ENCODE assay signal across 29 cellular contexts in the genomic region with DNA sequence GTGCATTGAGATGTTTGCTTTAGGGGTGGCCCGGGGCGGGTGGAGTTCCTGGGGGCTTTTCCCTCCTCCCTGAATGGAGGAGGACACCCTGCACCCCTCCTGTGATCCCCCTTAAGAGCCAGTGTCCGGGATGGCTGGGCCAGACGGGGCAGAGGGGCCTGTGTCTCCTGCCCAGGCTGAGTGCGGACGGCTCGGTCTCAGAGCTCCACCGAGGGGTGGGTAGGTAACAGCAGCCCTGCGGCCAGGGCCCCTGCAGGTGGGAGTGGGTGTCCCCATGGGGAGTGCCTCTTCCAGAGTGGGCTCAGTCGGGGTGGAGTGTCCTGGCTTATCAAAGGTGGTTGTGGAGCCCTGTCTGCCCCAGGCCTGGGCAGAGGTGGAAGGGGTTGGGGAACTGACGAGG. TPM values are rescaled to one million over a fixed set of nuclear protein-coding genes. Genes with fewer than 3 reads are reported as not detected.
DNase-seq lines count a peak whose midpoint lies in the region; ATAC-seq and TF ChIP-seq lines count a peak whose summit lies in the region.
"Had no signal": no experiment of that assay in that cellular context is flagged by ENCODE, and none has a peak within 500 bp of the region (broad histone marks: within the 10 kb centered on the region; RNA-seq: fewer than 3 reads in every experiment).

No MANE protein-coding gene starts in this region.

- H3K4me1 ChIP-seq in heart right ventricle: peaks cover 0 to 25% (median 0%) of the 10 kb centered on the region in 9 donors
- no peaks in the 10 kb centered on the region for H3K4me1 ChIP-seq in psoas muscle
- H3K4me1 ChIP-seq: breast epithelium, neural progenitor cell, right lobe of liver, vagina had no signal

- ATAC-seq in Right ventricle myocardium superior (ENCODE audit: poor library complexity) (no peak), heart right ventricle (no peak), psoas muscle (no peak), GM21786 (IDR thresholded peaks at IDR 0.05; ENCODE audit: unreplicated experiment) (no peak), GM18907 (IDR thresholded peaks at IDR 0.05; ENCODE audit: unreplicated experiment) (no peak)
- ATAC-seq: right lobe of liver had no signal

- H3K36me3 ChIP-seq in heart right ventricle: no peaks in the 10 kb centered on the region
- no peaks in the 10 kb centered on the region for H3K36me3 ChIP-seq in psoas muscle (ENCODE audit: insufficient read depth in 1 of 2, low read depth in 1 of 2)
- H3K36me3 ChIP-seq: breast epithelium, neural progenitor cell, right lobe of liver, SJCRH30, thyroid gland, vagina had no signal

- H3K27me3 ChIP-seq in heart right ventricle: peaks cover 0 to 23% (median 3%) of the 10 kb centered on the region in 7 donors
- H3K27me3 ChIP-seq in psoas muscle (ENCODE audit: insufficient read depth in 3 of 3, low read length in 2 of 3): peaks cover 0 to 13% (median 0%) of the 10 kb centered on the region in 3 donors
- H3K27me3 ChIP-seq: right lobe of liver, SJCRH30, thyroid gland, vagina had no signal

- TF ChIP-seq CTCF in heart right ventricle (IDR thresholded peaks at IDR 0.05) (no peak), LNCaP clone FGC (IDR thresholded peaks at IDR 0.05; ENCODE audit: control insufficient read depth, extremely low read depth, insufficient read depth) (no peak), epithelial cell of esophagus (IDR thresholded peaks at IDR 0.05; ENCODE audit: insufficient read depth, low read depth, low read length, missing control alignments) (no peak), psoas muscle (IDR thresholded peaks at IDR 0.05) (no peak)

- H3K4me3 ChIP-seq in heart right ventricle (no peak overlapping the region), LNCaP clone FGC (ENCODE audit: low read depth, low read length) (peak overlapping the region; percentile 63), epithelial cell of esophagus (ENCODE audit: low read length) (peak overlapping the region; percentile 45), psoas muscle (no peak overlapping the region)
- H3K4me3 ChIP-seq: breast epithelium, neural progenitor cell, right lobe of liver, SJCRH30, thyroid gland, vagina had no signal

- peak; percentile 35 for DNase-seq in Right ventricle myocardium superior
- no peak for DNase-seq in heart right ventricle
- DNase-seq in LNCaP clone FGC (ENCODE audit: low read depth): no peak
- DNase-seq in epithelial cell of esophagus (ENCODE audit: low read depth): no peak
- peak; percentile 3 to 23 for DNase-seq in psoas muscle
- no peak for DNase-seq in activated CD4-positive, alpha-beta T cell treated with anti-CD3 and anti-CD28 coated beads for 4 hours
- DNase-seq: activated CD4-positive, alpha-beta T cell treated with anti-CD3 and anti-CD28 coated beads, Interleukin-2, amount 10 ng/mL, durations not matched to agents 7 days and 5 days; activated effector memory CD4-positive, alpha-beta T cell treated with anti-CD3 and anti-CD28 coated beads, Interleukin-2, amount 50 U/mL, for 16 hours; activated naive CD8-positive, alpha-beta T cell treated with anti-CD3 and anti-CD28 coated beads for 36 hours; activated T-cell treated with anti-CD3 and anti-CD28 coated beads, Interleukin-2, amount 50 U/mL, for 24 hours; anterior cingulate cortex; effector CD8-positive, alpha-beta T cell; IMR-90; NCI-H1048; NCI-H1694; NCI-H446 treated with DMSO at 0.1 percent for 48 hours; NCI-H774; SJCRH30; stimulated activated CD4-positive, alpha-beta T cell treated with anti-CD3 and anti-CD28 coated beads, Interleukin-2, amount 100 ng/mL, for 48 hours; SW 1271; T-helper 9 cell had no signal

- intact Hi-C loops in Right ventricle myocardium superior (cut with DNase I) (no loop called here), heart right ventricle (cut with DNase I) (no loop called here), psoas muscle (cut with DNase I) (no loop called here)

- H3K27ac ChIP-seq in heart right ventricle (no peak overlapping the region), psoas muscle (no peak overlapping the region)
- H3K27ac ChIP-seq: breast epithelium, neural progenitor cell, right lobe of liver, thyroid gland, vagina had no signal

- 70 to 80% methylated on average over 11 of the region's 11 CpGs for WGBS in heart right ventricle, 2 donors
- 80 to 82% (median 81%) methylated on average over 11 of the region's 11 CpGs for WGBS in psoas muscle, 3 donors

- H3K9me3 ChIP-seq in heart right ventricle (no peaks in the 10 kb centered on the region), psoas muscle (no peaks in the 10 kb centered on the region)
- H3K9me3 ChIP-seq: breast epithelium, right lobe of liver, SJCRH30, thyroid gland, vagina had no signal

RNA-seq across cellular contexts. Expression of gene TP73, which starts 23.1 kb away (rescaled TPM):
- total RNA-seq in Right ventricle myocardium superior (not detected), heart right ventricle (under 1 TPM in 4 of 10 donors, not detected in 6; 0.15 to 0.58 (median 0.22) TPM), psoas muscle (under 1 TPM in 1 of 4 donors, not detected in 3; 0.13 TPM)
- polyA plus RNA-seq in heart right ventricle (under 1 TPM in 1 of 2 donors, not detected in 1; 0.03 TPM), psoas muscle (under 1 TPM in 2 of 3 donors, not detected in 1; under 0.01 to 0.01 TPM)
- total RNA-seq: epithelial cell of proximal tubule, IMR-90 had no signal
- polyA plus RNA-seq: IMR-90 had no signal

RNA-seq across cellular contexts. Expression of gene WRAP73, which starts 25.5 kb away (rescaled TPM):
- total RNA-seq in Right ventricle myocardium superior (10.0 TPM), heart right ventricle (10 to 100 TPM in 5 of 10 donors, 1 to 10 TPM in 5; 7.5 to 12.9 (median 10.1) TPM), psoas muscle (10 to 100 TPM; 10.8 to 12.6 (median 11.7) TPM)
- polyA plus RNA-seq in heart right ventricle (10 to 100 TPM; 12.3 to 16.5 TPM), psoas muscle (10 to 100 TPM; 14.9 to 21.8 (median 20.2) TPM)

RNA-seq across cellular contexts. Expression of gene TPRG1L, which starts 50.6 kb away (rescaled TPM):
- total RNA-seq in Right ventricle myocardium superior (47.0 TPM), heart right ventricle (10 to 100 TPM; 42.6 to 60.7 (median 51.3) TPM), psoas muscle (10 to 100 TPM; 37.9 to 49.2 (median 39.2) TPM)
- polyA plus RNA-seq in heart right ventricle (10 to 100 TPM; 15.1 to 34.8 TPM), psoas muscle (10 to 100 TPM; 33.9 to 66.4 (median 45.0) TPM)

Comparison
In these comparisons a context has a peak if more than half of its experiments do, and no peak if none do; other contexts are left out.
1. DNase-seq: peak in Right ventricle myocardium superior (single experiment) and psoas muscle (2 of 2); none in heart right ventricle (0 of 2), LNCaP clone FGC (single experiment), epithelial cell of esophagus (single experiment) and activated CD4-positive, alpha-beta T cell treated with anti-CD3 and anti-CD28 coated beads for 4 hours (0 of 2).
2. H3K4me3 ChIP-seq: peak in LNCaP clone FGC (single experiment) and epithelial cell of esophagus (single experiment); none in heart right ventricle (0 of 10) and psoas muscle (single experiment).